ENCODE assay signal across 8 cellular contexts in genomic region chr1:244046907-244047738, GRCh38. TPM values are rescaled to one million over a fixed set of nuclear protein-coding genes. Genes with fewer than 3 reads are reported as not detected.
A peak's percentile ranks its signal among the peaks of the same experiment; 100 is the strongest.
DNase-seq lines count a peak whose midpoint lies in the region; ATAC-seq, FAIRE-seq and TF ChIP-seq lines count a peak whose summit lies in the region.

No MANE protein-coding gene starts in this region.

- H3K4me1 ChIP-seq in DND-41 (ENCODE audit: insufficient read depth, low read length) (peaks cover 39% of the 10 kb centered on the region), kidney (ENCODE audit: control insufficient read depth in 1 of 2, insufficient read depth in 1 of 2, low read depth in 1 of 2, low read length in 2 of 2) (peaks cover 3 to 11% of the 10 kb centered on the region in 2 donors), stomach (peaks cover 8 to 34% (median 26%) of the 10 kb centered on the region in 4 donors)

- peak; percentile 20 for DNase-seq in DND-41
- no peak for DNase-seq in LNCaP clone FGC (ENCODE audit: low read depth)
- DNase-seq in kidney, result no peak
- no peak for DNase-seq in stomach
- DNase-seq in sciatic nerve (ENCODE audit: low spot score), result no peak
- no peak for DNase-seq in mesenteric fat pad (ENCODE audit: low spot score)
- DNase-seq in stimulated activated CD4-positive, alpha-beta T cell treated with anti-CD3 and anti-CD28 coated beads, Interleukin-2, amount 100 ng/mL, for 48 hours, result no peak

- H3K4me3 ChIP-seq in DND-41 (ENCODE audit: low read depth in 1 of 2, low read length in 2 of 2), result peak overlapping the region; percentile 39 to 69
- peak overlapping the region; percentile 77 for H3K4me3 ChIP-seq in LNCaP clone FGC (ENCODE audit: low read depth, low read length)
- peak overlapping the region; percentile 82 to 94 for H3K4me3 ChIP-seq in kidney (ENCODE audit: low read length in 2 of 2)
- peak overlapping the region; percentile 62 to 87 (median 81) for H3K4me3 ChIP-seq in stomach

- no peak for TF ChIP-seq POLR2A in stomach (IDR thresholded peaks at IDR 0.05)

- ATAC-seq in DND-41 (ENCODE audit: insufficient read depth, low read depth) (no peak), sciatic nerve (no peak)

- H3K9me3 ChIP-seq in DND-41 (ENCODE audit: insufficient read depth, low read length, severe bottlenecking) (no peaks in the 10 kb centered on the region), kidney (ENCODE audit: control insufficient read depth in 1 of 2, low read length in 2 of 2) (no peaks in the 10 kb centered on the region), stomach (no peaks in the 10 kb centered on the region)

- peaks cover 13% of the 10 kb centered on the region; the same call in 1 of the 2 replicates for H4K20me1 ChIP-seq in DND-41 (ENCODE audit: insufficient read depth, low read length)

- WGBS in stomach, 5 donors, result 7 to 9% (median 7%) methylated on average over 14 of the region's 14 CpGs

- peak overlapping the region; percentile 80 for H3K9ac ChIP-seq in DND-41 (ENCODE audit: low read depth, low read length)
- H3K9ac ChIP-seq in kidney (ENCODE audit: low read length in 2 of 2), result peak overlapping the region; percentile 95

- H3K79me2 ChIP-seq in DND-41 (ENCODE audit: insufficient read depth, low read length), result peaks cover 28% of the 10 kb centered on the region

- FAIRE-seq in kidney (lab: Jason Lieb, UNC), result peak; percentile 69

- H2AFZ ChIP-seq in DND-41 (ENCODE audit: low read depth, low read length), result peak overlapping the region; percentile 79

- peak overlapping the region; percentile 90 for H3K27ac ChIP-seq in DND-41 (ENCODE audit: low read length)
- H3K27ac ChIP-seq in angular gyrus (ENCODE audit: low read depth, low read length), result peak overlapping the region; percentile 97
- H3K27ac ChIP-seq in kidney (ENCODE audit: low read depth in 2 of 2, low read length in 2 of 2), result peak overlapping the region; percentile 99 to 100
- peak overlapping the region; percentile 98 to 100 (median 99) for H3K27ac ChIP-seq in stomach

- H3K36me3 ChIP-seq in DND-41 (ENCODE audit: insufficient read depth, low read length) (no peaks in the 10 kb centered on the region; the same call in 1 of the 2 replicates), kidney (ENCODE audit: control insufficient read depth in 1 of 2, insufficient read depth in 2 of 2, low read length in 2 of 2) (no peaks in the 10 kb centered on the region), stomach (no peaks in the 10 kb centered on the region)

- no peak for TF ChIP-seq CTCF in DND-41 (IDR thresholded peaks at IDR 0.05; ENCODE audit: borderline replicate concordance, extremely low read depth, low read length, poor library complexity, severe bottlenecking)
- TF ChIP-seq CTCF in LNCaP clone FGC (IDR thresholded peaks at IDR 0.05; ENCODE audit: control insufficient read depth, extremely low read depth, insufficient read depth), result no peak
- TF ChIP-seq CTCF in kidney (IDR thresholded peaks at IDR 0.05; ENCODE audit: borderline replicate concordance, extremely low read depth, insufficient read depth), result no peak
- TF ChIP-seq CTCF in stomach (IDR thresholded peaks at IDR 0.05), result no peak

- no peak for TF ChIP-seq EP300 in stomach (IDR thresholded peaks at IDR 0.05)

- peak overlapping the region; percentile 70 for H3K4me2 ChIP-seq in DND-41 (ENCODE audit: insufficient read depth, low read length)

- intact Hi-C loops in kidney (cut with DNase I) (no loop called here), stomach (cut with DNase I; ENCODE audit: low total_unique reads) (no loop called here), sciatic nerve (cut with DNase I) (no loop called here)

- no peaks in the 10 kb centered on the region for H3K27me3 ChIP-seq in DND-41 (ENCODE audit: insufficient read depth, low read length, poor library complexity)
- H3K27me3 ChIP-seq in stomach, result no peaks in the 10 kb centered on the region

RNA-seq across cellular contexts. Expression of gene ZBTB18, which starts 4.0 kb away (rescaled TPM):
- total RNA-seq in kidney, result 19.8 TPM
- polyA plus RNA-seq in kidney (ENCODE audit: insufficient read depth, low read depth, low replicate concordance), result 9.0 TPM
- total RNA-seq in stomach, result 10 to 100 TPM; 14.6 to 27.2 (median 18.7) TPM
- 1 to 10 TPM; 5.7 to 7.4 (median 7.2) TPM for polyA plus RNA-seq in stomach
- 13.4 TPM for total RNA-seq in sciatic nerve
- total RNA-seq in mesenteric fat pad, result 11.9 TPM
